Comparison of ENCODE assay signal across 1 cellular context in the genomic region with DNA sequence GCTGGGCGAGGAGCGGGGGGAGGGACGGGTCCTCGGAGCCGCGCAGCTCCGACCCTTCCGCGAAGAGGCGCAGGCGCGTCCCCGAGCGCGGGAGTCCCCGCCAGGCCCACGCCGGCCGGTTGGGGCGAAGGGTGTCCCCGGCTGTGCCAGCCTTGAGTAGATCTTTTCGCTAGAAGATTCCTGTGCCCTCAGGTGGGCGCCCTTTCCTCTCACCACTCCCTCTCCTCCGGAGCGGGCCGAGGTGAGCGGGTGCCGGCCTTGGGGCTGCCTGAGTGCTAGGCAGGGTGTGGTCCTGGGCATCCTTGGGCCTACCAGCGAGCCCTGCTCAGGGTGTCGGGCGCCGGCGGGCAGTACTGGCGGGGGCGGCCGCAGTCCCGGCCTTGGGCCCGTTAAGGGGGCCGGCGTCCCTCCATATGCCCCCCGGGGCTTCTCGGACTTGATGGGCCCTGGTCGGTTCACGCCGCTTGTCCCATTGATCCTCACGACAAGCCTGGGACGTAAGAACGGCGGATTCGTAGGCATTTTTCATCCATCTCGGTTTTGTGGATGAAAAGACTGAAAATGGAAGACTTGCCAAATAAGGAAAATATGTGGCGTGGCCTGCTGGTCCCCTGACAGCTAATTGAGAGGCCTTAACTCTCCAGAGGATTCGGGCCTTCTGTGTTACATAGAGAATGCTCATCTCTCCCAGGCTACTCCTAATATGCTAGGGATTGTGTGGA.
TF ChIP-seq lines count a peak whose summit lies in the region.

No MANE protein-coding gene starts in this region.

TF ChIP-seq in HepG2, 621 proteins besides CTCF, POLR2A, EP300 and RAD21 (continued from another document and continues in another):
- TF ChIP-seq, protein P1, sequence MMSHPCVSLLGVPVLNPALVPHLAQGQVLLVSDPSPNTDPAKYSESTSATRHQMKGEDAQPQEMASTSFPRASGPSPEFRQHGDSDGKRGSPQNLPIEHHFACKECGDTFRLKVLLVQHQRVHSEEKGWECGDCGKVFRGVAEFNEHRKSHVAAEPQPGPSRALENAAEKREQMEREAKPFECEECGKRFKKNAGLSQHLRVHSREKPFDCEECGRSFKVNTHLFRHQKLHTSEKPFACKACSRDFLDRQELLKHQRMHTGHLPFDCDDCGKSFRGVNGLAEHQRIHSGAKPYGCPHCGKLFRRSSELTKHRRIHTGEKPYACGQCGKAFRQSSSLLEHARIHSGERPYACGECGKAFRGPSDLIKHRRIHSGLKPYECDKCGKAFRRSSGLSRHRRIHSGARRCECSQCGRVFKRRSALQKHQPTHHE (CRISPR knock-in tag; IDR thresholded peaks at IDR 0.05; ENCODE audit: borderline replicate concordance), result 0 out of 2 replicates have a peak, but pooled peaks have one; percentile 33
- TF ChIP-seq GATAD2A (CRISPR knock-in tag; IDR thresholded peaks at IDR 0.05) (no peak), GABPB1 (CRISPR knock-in tag; IDR thresholded peaks at IDR 0.05) (peak; percentile 57; the same call in 1 of the 2 replicates), ZNF746 (CRISPR knock-in tag; IDR thresholded peaks at IDR 0.05) (0 out of 2 replicates have a peak, but pooled peaks have one; percentile 7), ZFP62 (CRISPR knock-in tag; IDR thresholded peaks at IDR 0.05) (no peak), PHB2 (IDR thresholded peaks at IDR 0.05; ENCODE audit: partially characterized antibody) (no peak), REL (CRISPR knock-in tag; conservative IDR thresholded peaks at IDR 0.05) (no peak), SNRNP70 (IDR thresholded peaks at IDR 0.05; ENCODE audit: low read depth, low read length) (no peak), KDM4B (CRISPR knock-in tag; IDR thresholded peaks at IDR 0.05) (no peak), GPN1 (CRISPR knock-in tag; IDR thresholded peaks at IDR 0.05; ENCODE audit: borderline replicate concordance) (no peak), ZBTB38 (CRISPR knock-in tag; IDR thresholded peaks at IDR 0.05) (no peak), PHF20 (CRISPR knock-in tag; IDR thresholded peaks at IDR 0.05) (no peak; the same call in 1 of the 2 replicates), RBAK (CRISPR knock-in tag; IDR thresholded peaks at IDR 0.05) (no peak)
- TF ChIP-seq, protein P2, sequence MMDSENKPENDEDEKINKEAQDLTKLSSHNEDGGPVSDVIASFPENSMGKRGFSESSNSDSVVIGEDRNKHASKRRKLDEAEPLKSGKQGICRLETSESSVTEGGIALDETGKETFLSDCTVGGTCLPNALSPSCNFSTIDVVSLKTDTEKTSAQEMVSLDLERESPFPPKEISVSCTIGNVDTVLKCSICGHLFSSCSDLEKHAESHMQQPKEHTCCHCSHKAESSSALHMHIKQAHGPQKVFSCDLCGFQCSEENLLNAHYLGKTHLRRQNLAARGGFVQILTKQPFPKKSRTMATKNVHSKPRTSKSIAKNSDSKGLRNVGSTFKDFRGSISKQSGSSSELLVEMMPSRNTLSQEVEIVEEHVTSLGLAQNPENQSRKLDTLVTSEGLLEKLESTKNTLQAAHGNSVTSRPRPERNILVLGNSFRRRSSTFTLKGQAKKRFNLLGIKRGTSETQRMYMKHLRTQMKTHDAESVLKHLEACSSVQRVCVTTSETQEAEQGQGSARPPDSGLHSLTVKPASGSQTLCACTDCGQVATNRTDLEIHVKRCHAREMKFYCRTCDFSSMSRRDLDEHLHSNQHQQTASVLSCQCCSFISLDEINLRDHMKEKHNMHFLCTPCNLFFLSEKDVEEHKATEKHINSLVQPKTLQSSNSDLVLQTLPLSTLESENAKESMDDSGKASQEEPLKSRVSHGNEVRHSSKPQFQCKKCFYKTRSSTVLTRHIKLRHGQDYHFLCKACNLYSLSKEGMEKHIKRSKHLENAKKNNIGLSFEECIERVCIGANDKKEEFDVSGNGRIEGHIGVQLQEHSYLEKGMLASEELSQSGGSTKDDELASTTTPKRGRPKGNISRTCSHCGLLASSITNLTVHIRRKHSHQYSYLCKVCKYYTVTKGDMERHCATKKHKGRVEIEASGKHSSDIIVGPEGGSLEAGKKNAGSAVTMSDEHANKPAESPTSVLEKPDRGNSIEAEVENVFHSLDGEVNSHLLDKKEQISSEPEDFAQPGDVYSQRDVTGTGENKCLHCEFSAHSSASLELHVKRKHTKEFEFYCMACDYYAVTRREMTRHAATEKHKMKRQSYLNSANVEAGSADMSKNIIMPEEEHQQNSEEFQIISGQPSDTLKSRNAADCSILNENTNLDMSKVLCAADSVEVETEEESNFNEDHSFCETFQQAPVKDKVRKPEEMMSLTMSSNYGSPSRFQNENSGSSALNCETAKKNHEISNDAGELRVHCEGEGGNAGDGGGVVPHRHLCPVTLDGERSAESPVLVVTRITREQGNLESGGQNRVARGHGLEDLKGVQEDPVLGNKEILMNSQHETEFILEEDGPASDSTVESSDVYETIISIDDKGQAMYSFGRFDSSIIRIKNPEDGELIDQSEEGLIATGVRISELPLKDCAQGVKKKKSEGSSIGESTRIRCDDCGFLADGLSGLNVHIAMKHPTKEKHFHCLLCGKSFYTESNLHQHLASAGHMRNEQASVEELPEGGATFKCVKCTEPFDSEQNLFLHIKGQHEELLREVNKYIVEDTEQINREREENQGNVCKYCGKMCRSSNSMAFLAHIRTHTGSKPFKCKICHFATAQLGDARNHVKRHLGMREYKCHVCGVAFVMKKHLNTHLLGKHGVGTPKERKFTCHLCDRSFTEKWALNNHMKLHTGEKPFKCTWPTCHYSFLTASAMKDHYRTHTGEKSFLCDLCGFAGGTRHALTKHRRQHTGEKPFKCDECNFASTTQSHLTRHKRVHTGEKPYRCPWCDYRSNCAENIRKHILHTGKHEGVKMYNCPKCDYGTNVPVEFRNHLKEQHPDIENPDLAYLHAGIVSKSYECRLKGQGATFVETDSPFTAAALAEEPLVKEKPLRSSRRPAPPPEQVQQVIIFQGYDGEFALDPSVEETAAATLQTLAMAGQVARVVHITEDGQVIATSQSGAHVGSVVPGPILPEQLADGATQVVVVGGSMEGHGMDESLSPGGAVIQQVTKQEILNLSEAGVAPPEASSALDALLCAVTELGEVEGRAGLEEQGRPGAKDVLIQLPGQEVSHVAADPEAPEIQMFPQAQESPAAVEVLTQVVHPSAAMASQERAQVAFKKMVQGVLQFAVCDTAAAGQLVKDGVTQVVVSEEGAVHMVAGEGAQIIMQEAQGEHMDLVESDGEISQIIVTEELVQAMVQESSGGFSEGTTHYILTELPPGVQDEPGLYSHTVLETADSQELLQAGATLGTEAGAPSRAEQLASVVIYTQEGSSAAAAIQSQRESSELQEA (CRISPR knock-in tag; IDR thresholded peaks at IDR 0.05; ENCODE audit: not compliant biosample characterization), result peak; percentile 56
- TF ChIP-seq, protein P3, sequence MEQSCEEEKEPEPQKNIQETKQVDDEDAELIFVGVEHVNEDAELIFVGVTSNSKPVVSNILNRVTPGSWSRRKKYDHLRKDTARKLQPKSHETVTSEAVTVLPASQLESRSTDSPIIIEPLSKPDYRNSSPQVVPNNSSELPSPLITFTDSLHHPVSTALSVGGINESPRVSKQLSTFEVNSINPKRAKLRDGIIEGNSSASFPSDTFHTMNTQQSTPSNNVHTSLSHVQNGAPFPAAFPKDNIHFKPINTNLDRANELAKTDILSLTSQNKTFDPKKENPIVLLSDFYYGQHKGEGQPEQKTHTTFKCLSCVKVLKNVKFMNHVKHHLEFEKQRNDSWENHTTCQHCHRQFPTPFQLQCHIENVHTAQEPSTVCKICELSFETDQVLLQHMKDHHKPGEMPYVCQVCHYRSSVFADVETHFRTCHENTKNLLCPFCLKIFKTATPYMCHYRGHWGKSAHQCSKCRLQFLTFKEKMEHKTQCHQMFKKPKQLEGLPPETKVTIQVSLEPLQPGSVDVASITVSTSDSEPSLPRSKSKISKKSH (CRISPR knock-in tag; IDR thresholded peaks at IDR 0.05; ENCODE audit: borderline replicate concordance), result 0 out of 2 replicates have a peak, but pooled peaks have one; percentile 13
- TF ChIP-seq, protein P4, sequence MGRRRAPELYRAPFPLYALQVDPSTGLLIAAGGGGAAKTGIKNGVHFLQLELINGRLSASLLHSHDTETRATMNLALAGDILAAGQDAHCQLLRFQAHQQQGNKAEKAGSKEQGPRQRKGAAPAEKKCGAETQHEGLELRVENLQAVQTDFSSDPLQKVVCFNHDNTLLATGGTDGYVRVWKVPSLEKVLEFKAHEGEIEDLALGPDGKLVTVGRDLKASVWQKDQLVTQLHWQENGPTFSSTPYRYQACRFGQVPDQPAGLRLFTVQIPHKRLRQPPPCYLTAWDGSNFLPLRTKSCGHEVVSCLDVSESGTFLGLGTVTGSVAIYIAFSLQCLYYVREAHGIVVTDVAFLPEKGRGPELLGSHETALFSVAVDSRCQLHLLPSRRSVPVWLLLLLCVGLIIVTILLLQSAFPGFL (CRISPR knock-in tag; IDR thresholded peaks at IDR 0.05), result no peak
- TF ChIP-seq, protein P5, sequence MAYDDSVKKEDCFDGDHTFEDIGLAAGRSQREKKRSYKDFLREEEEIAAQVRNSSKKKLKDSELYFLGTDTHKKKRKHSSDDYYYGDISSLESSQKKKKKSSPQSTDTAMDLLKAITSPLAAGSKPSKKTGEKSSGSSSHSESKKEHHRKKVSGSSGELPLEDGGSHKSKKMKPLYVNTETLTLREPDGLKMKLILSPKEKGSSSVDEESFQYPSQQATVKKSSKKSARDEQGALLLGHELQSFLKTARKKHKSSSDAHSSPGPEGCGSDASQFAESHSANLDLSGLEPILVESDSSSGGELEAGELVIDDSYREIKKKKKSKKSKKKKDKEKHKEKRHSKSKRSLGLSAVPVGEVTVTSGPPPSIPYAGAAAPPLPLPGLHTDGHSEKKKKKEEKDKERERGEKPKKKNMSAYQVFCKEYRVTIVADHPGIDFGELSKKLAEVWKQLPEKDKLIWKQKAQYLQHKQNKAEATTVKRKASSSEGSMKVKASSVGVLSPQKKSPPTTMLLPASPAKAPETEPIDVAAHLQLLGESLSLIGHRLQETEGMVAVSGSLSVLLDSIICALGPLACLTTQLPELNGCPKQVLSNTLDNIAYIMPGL (CRISPR knock-in tag; IDR thresholded peaks at IDR 0.05; ENCODE audit: borderline replicate concordance in 1 of 2, low read depth in 1 of 2), result peak in 1 of 2 experiments; percentile 46; a peak in 3 of 4 replicates
- TF ChIP-seq, protein P6, sequence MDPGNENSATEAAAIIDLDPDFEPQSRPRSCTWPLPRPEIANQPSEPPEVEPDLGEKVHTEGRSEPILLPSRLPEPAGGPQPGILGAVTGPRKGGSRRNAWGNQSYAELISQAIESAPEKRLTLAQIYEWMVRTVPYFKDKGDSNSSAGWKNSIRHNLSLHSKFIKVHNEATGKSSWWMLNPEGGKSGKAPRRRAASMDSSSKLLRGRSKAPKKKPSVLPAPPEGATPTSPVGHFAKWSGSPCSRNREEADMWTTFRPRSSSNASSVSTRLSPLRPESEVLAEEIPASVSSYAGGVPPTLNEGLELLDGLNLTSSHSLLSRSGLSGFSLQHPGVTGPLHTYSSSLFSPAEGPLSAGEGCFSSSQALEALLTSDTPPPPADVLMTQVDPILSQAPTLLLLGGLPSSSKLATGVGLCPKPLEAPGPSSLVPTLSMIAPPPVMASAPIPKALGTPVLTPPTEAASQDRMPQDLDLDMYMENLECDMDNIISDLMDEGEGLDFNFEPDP (CRISPR knock-in tag; conservative IDR thresholded peaks at IDR 0.05), result 0 out of 2 replicates have a peak, but pooled peaks have one; percentile 73
- TF ChIP-seq, protein P7, sequence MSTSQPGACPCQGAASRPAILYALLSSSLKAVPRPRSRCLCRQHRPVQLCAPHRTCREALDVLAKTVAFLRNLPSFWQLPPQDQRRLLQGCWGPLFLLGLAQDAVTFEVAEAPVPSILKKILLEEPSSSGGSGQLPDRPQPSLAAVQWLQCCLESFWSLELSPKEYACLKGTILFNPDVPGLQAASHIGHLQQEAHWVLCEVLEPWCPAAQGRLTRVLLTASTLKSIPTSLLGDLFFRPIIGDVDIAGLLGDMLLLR (CRISPR knock-in tag; IDR thresholded peaks at IDR 0.05), result no peak
- TF ChIP-seq, protein P8, sequence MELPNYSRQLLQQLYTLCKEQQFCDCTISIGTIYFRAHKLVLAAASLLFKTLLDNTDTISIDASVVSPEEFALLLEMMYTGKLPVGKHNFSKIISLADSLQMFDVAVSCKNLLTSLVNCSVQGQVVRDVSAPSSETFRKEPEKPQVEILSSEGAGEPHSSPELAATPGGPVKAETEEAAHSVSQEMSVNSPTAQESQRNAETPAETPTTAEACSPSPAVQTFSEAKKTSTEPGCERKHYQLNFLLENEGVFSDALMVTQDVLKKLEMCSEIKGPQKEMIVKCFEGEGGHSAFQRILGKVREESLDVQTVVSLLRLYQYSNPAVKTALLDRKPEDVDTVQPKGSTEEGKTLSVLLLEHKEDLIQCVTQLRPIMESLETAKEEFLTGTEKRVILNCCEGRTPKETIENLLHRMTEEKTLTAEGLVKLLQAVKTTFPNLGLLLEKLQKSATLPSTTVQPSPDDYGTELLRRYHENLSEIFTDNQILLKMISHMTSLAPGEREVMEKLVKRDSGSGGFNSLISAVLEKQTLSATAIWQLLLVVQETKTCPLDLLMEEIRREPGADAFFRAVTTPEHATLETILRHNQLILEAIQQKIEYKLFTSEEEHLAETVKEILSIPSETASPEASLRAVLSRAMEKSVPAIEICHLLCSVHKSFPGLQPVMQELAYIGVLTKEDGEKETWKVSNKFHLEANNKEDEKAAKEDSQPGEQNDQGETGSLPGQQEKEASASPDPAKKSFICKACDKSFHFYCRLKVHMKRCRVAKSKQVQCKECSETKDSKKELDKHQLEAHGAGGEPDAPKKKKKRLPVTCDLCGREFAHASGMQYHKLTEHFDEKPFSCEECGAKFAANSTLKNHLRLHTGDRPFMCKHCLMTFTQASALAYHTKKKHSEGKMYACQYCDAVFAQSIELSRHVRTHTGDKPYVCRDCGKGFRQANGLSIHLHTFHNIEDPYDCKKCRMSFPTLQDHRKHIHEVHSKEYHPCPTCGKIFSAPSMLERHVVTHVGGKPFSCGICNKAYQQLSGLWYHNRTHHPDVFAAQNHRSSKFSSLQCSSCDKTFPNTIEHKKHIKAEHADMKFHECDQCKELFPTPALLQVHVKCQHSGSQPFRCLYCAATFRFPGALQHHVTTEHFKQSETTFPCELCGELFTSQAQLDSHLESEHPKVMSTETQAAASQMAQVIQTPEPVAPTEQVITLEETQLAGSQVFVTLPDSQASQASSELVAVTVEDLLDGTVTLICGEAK (IDR thresholded peaks at IDR 0.05), result no peak
- TF ChIP-seq, protein P8 (CRISPR knock-in tag; IDR thresholded peaks at IDR 0.05), result peak; percentile 37; the same call in 1 of the 2 replicates
